ENCODE assay signal across 19 cellular contexts in genomic region chr1:55937840-55938375, GRCh38.
"Had no signal": no experiment of that assay in that cellular context is flagged by ENCODE, and none has a peak within 500 bp of the region (broad histone marks: within the 10 kb centered on the region; RNA-seq: fewer than 3 reads in every experiment).

No MANE protein-coding gene starts in this region.

- H3K27me3 Mint-ChIP-seq: activated B cell treated with CpG ODN at 0.5 μM for 24 hours; activated CD4-positive, alpha-beta T cell treated with anti-CD3 and anti-CD28 coated beads for 36 hours; activated naive CD8-positive, alpha-beta T cell; activated T-cell treated with anti-CD3 and anti-CD28 coated beads, Interleukin-2, amount 50 U/mL, for 24 hours had no signal

- H3K4me1 Mint-ChIP-seq: activated B cell treated with CpG ODN at 0.5 μM for 24 hours; activated CD4-positive, alpha-beta T cell treated with anti-CD3 and anti-CD28 coated beads for 36 hours; nephron progenitor cell; T-helper 17 cell had no signal

- H3K4me3 ChIP-seq: adrenal gland, tibial artery had no signal

- H3K36me3 Mint-ChIP-seq: activated naive CD8-positive, alpha-beta T cell had no signal

- H3K27ac Mint-ChIP-seq: activated B cell treated with CpG ODN at 0.5 μM for 24 hours; activated CD4-positive, alpha-beta T cell treated with anti-CD3 and anti-CD28 coated beads for 36 hours; activated naive CD8-positive, alpha-beta T cell; activated T-cell treated with anti-CD3 and anti-CD28 coated beads, Interleukin-2, amount 50 U/mL, for 24 hours; activated T-helper 2 cell treated with anti-CD3 and anti-CD28 coated beads, Interferon-gamma antibody, Interleukin-2, Interleukin-4, amounts not matched to agents 10 μg/mL and 5 μg/mL and 100 μg/mL, durations not matched to agents 14 hours and 24 hours and 36 hours; nephron progenitor cell; T-helper 17 cell had no signal

- H3K36me3 ChIP-seq: adrenal gland, tibial artery had no signal

- H3K27me3 ChIP-seq: adrenal gland, tibial artery had no signal

- H3K4me1 ChIP-seq: adrenal gland had no signal

- H3K4me3 Mint-ChIP-seq: activated B cell treated with CpG ODN at 0.5 μM for 24 hours; activated CD4-positive, alpha-beta T cell treated with anti-CD3 and anti-CD28 coated beads for 36 hours; activated naive CD8-positive, alpha-beta T cell; activated T-cell treated with anti-CD3 and anti-CD28 coated beads, Interleukin-2, amount 50 U/mL, for 24 hours; nephron progenitor cell; T-helper 17 cell had no signal

- DNase-seq: activated B cell treated with CpG ODN at 0.5 μM for 24 hours; activated CD4-positive, alpha-beta T cell treated with anti-CD3 and anti-CD28 coated beads for 36 hours; activated CD4-positive, alpha-beta T cell treated with anti-CD3 and anti-CD28 coated beads, Interleukin-2, amount 50 U/mL, for 4 hours; activated CD8-positive, alpha-beta memory T cell treated with anti-CD3 and anti-CD28 coated beads for 24 hours; activated CD8-positive, alpha-beta memory T cell treated with anti-CD3 and anti-CD28 coated beads, Interleukin-2, amount 50 U/mL, for 4 hours; activated naive CD4-positive, alpha-beta T cell; activated T-cell treated with anti-CD3 and anti-CD28 coated beads, Interleukin-2, amount 50 U/mL, for 24 hours; adrenal gland; effector memory CD4-positive, alpha-beta T cell; foreskin melanocyte; hypothalamus; mesenchymal stem cell; nephron progenitor cell; stimulated activated CD4-positive, alpha-beta T cell treated with anti-CD3 and anti-CD28 coated beads, Interleukin-4, amount 100 ng/mL, for 1 hour; stimulated activated naive CD4-positive, alpha-beta T cell treated with Interleukin-2 at 50 U/mL for 16 hours; T-helper 17 cell; tibial artery had no signal

- H3K27ac ChIP-seq: adrenal gland, tibial artery had no signal

- H3K9me3 Mint-ChIP-seq: activated T-cell treated with anti-CD3 and anti-CD28 coated beads, Interleukin-2, amount 50 U/mL, for 24 hours; activated T-helper 2 cell treated with anti-CD3 and anti-CD28 coated beads, Interferon-gamma antibody, Interleukin-2, Interleukin-4, amounts not matched to agents 10 μg/mL and 5 μg/mL and 100 μg/mL, durations not matched to agents 14 hours and 24 hours and 36 hours had no signal

- ATAC-seq: activated CD4-positive, alpha-beta T cell treated with anti-CD3 and anti-CD28 coated beads for 36 hours; T-helper 17 cell had no signal

- H3K9me3 ChIP-seq: adrenal gland, tibial artery had no signal
